ENCODE assay signal across 11 cellular contexts in the genomic region with DNA sequence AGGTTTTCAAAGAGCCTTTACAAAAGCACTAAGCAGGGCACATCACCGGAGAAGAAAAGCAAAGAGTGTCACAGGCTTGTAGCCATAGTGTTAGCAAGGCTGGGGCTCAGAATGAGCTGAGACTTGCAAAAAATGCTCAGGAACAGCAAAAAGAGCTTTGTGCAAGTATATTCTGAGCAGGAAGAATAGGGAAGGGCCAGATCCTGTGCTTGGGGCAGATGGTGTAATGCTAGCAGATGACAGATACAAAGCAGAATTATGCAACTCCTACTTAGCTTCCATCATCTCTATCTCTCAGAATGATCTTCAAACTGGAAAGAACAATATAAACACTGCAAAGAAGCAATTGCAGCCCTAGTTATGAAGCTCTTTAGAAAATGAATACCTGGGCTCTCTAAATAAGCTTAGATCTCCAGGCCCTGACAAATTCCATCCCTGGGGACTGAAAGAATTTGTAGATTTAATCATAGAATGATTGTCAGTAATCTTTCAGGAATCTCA. TPM values are rescaled to one million over a fixed set of nuclear protein-coding genes. Genes with fewer than 3 reads are reported as not detected.
DNase-seq lines count a peak whose midpoint lies in the region; ATAC-seq, FAIRE-seq and TF ChIP-seq lines count a peak whose summit lies in the region.
"Had no signal": no experiment of that assay in that cellular context is flagged by ENCODE, and none has a peak within 500 bp of the region (broad histone marks: within the 10 kb centered on the region; RNA-seq: fewer than 3 reads in every experiment).

No MANE protein-coding gene starts in this region.

- H4K20me1 ChIP-seq in keratinocyte (ENCODE audit: control insufficient read depth, extremely low read depth, insufficient read depth, low read length) = no peaks in the 10 kb centered on the region

- intact Hi-C loops in Right ventricle myocardium inferior (cut with DNase I) (no loop called here), cardiac septum (cut with DNase I) (no loop called here), prostate gland (cut with DNase I) (no loop called here)

- no peaks in the 10 kb centered on the region for H3K79me2 ChIP-seq in keratinocyte (ENCODE audit: control insufficient read depth, insufficient read depth, low read length)

- H3K36me3 ChIP-seq in keratinocyte (ENCODE audit: control insufficient read depth in 2 of 2, extremely low read depth in 1 of 2, insufficient read depth in 2 of 2, low read length in 2 of 2) = no peaks in the 10 kb centered on the region
- no peaks in the 10 kb centered on the region for H3K36me3 ChIP-seq in upper lobe of left lung
- no peaks in the 10 kb centered on the region for H3K36me3 ChIP-seq in prostate gland

- no peaks in the 10 kb centered on the region for H3K4me1 ChIP-seq in keratinocyte (ENCODE audit: control insufficient read depth, extremely low read depth, insufficient read depth, low read length)
- peaks cover 0 to 7% (median 7%) of the 10 kb centered on the region in 4 donors for H3K4me1 ChIP-seq in upper lobe of left lung
- H3K4me1 ChIP-seq in prostate gland (replicated peaks) = no peaks in the 10 kb centered on the region

- dilution Hi-C loops in keratinocyte (cut with MboI; ENCODE audit: extremely low pct_ligation_motif_present, low sequenced_read_pairs) = no loop called here

- no peak for TF ChIP-seq CTCF in keratinocyte (optimal IDR thresholded peaks at IDR 0.05 in 1 of 3, IDR thresholded peaks at IDR 0.05 in 1 of 3, conservative IDR thresholded peaks at IDR 0.05 in 1 of 3; ENCODE audit: extremely low read depth in 1 of 3, insufficient read depth in 2 of 3, low read length in 3 of 3)
- TF ChIP-seq CTCF in upper lobe of left lung (IDR thresholded peaks at IDR 0.05) = no peak
- no peak for TF ChIP-seq CTCF in prostate gland (IDR thresholded peaks at IDR 0.05)

- H2AFZ ChIP-seq in keratinocyte (ENCODE audit: control insufficient read depth, low read length) = no peak overlapping the region

- H3K4me3 Mint-ChIP-seq in activated naive CD8-positive, alpha-beta T cell treated with anti-CD3 and anti-CD28 coated beads for 36 hours = no peak overlapping the region

- no peaks in the 10 kb centered on the region for H3K9me1 ChIP-seq in keratinocyte (ENCODE audit: control insufficient read depth, extremely low read depth, insufficient read depth, low read length)

- peak; percentile 9 for FAIRE-seq in keratinocyte (lab: Jason Lieb, UNC)
- FAIRE-seq: GM18507 had no signal

- H3K27ac ChIP-seq in keratinocyte (ENCODE audit: control insufficient read depth, insufficient read depth, low read length) (no peak overlapping the region), upper lobe of left lung (peak overlapping the region in 3 of 4 donors; percentile 48 to 59 (median 54)), prostate gland (no peak overlapping the region)

- H3K4me2 ChIP-seq in keratinocyte (ENCODE audit: control insufficient read depth, extremely low read depth, insufficient read depth, low read depth, low read length) = no peak overlapping the region

- peaks cover 29% of the 10 kb centered on the region for H3K4me1 Mint-ChIP-seq in activated naive CD8-positive, alpha-beta T cell treated with anti-CD3 and anti-CD28 coated beads for 36 hours

- H3K27me3 ChIP-seq in keratinocyte (ENCODE audit: control insufficient read depth, extremely low read depth, insufficient read depth, low read length) (no peaks in the 10 kb centered on the region), upper lobe of left lung (no peaks in the 10 kb centered on the region), prostate gland (replicated peaks; ENCODE audit: insufficient read depth) (no peaks in the 10 kb centered on the region)

- H3K9ac ChIP-seq in keratinocyte (ENCODE audit: control insufficient read depth, extremely low read depth, insufficient read depth, low read length) = no peak overlapping the region

- ATAC-seq in Right ventricle myocardium inferior (peak; percentile 63), upper lobe of left lung (ENCODE audit: low FRiP score in 2 of 2) (peak; percentile 40 to 88), GM19328 (IDR thresholded peaks at IDR 0.05; ENCODE audit: unreplicated experiment) (no peak)

- no peak for TF ChIP-seq POLR2A in upper lobe of left lung (IDR thresholded peaks at IDR 0.05)
- no peak for TF ChIP-seq POLR2A in prostate gland (IDR thresholded peaks at IDR 0.05)
- TF ChIP-seq POLR2A in erythroblast (IDR thresholded peaks at IDR 0.05; ENCODE audit: low read length) = no peak

- 48 to 59% methylated on average over 1 of the region's 1 CpG for WGBS in upper lobe of left lung, 2 donors
- 18% methylated on average over 1 of the region's 1 CpG for WGBS in prostate gland

- peaks cover 6% of the 10 kb centered on the region for H3K36me3 Mint-ChIP-seq in activated naive CD8-positive, alpha-beta T cell treated with anti-CD3 and anti-CD28 coated beads for 36 hours

- no peaks in the 10 kb centered on the region for H3K27me3 Mint-ChIP-seq in activated naive CD8-positive, alpha-beta T cell treated with anti-CD3 and anti-CD28 coated beads for 36 hours

- no peaks in the 10 kb centered on the region for H3K9me3 Mint-ChIP-seq in activated naive CD8-positive, alpha-beta T cell treated with anti-CD3 and anti-CD28 coated beads for 36 hours

- H3K9me3 ChIP-seq in keratinocyte (ENCODE audit: control insufficient read depth, low read depth, low read length) (no peaks in the 10 kb centered on the region), upper lobe of left lung (no peaks in the 10 kb centered on the region), prostate gland (no peaks in the 10 kb centered on the region)

- H3K4me3 ChIP-seq in keratinocyte (ENCODE audit: control insufficient read depth in 2 of 3, extremely low read depth in 1 of 3, insufficient read depth in 2 of 3, low read depth in 1 of 3, low read length in 3 of 3) (no peak overlapping the region), upper lobe of left lung (no peak overlapping the region), prostate gland (no peak overlapping the region)

- DNase-seq in Right ventricle myocardium inferior (ENCODE audit: missing footprints) (no peak), cardiac septum (ENCODE audit: low spot score) (no peak), keratinocyte (ENCODE audit: low read depth, low spot score) (no peak), upper lobe of left lung (peak in 1 of 2 donors; percentile 24), prostate gland (ENCODE audit: low spot score) (no peak), erythroblast (lab: John Stamatoyannopoulos, UW) (no peak)
- DNase-seq in activated naive CD8-positive, alpha-beta T cell treated with anti-CD3 and anti-CD28 coated beads for 36 hours = no peak
- DNase-seq: cerebellar nuclear complex, NCI-H510A treated with DMSO at 0.1 percent for 48 hours had no signal

- no peak for TF ChIP-seq EP300 in upper lobe of left lung (IDR thresholded peaks at IDR 0.05)

- H3K27ac Mint-ChIP-seq in activated naive CD8-positive, alpha-beta T cell treated with anti-CD3 and anti-CD28 coated beads for 36 hours = peak overlapping the region; percentile 82

RNA-seq across cellular contexts. Expression of gene PARP11, which starts 23.7 kb away (rescaled TPM):
- total RNA-seq in Right ventricle myocardium inferior (5.5 TPM), cardiac septum (6.8 TPM), upper lobe of left lung (10 to 100 TPM in 2 of 6 donors, 1 to 10 TPM in 4; 3.8 to 10.8 (median 8.5) TPM), prostate gland (10 to 100 TPM; 19.6 to 26.8 TPM)
- total RNA-seq in activated naive CD8-positive, alpha-beta T cell treated with anti-CD3 and anti-CD28 coated beads for 36 hours = 10 to 100 TPM; 22.2 to 23.1 TPM
- polyA plus RNA-seq in keratinocyte = 3.5 to 5.4 TPM (median 3.9 TPM) in 3 replicates
- polyA plus RNA-seq in keratinocyte (2011; ENCODE audit: low read depth) = 1.5 TPM
- 2.6 and 4.2 TPM in 2 replicates for polyA plus RNA-seq in keratinocyte (2011; cell fraction: cytosol; rRNA removed)
- polyA plus RNA-seq in keratinocyte (2011; cell fraction: nucleus; rRNA removed) = 2.8 and 3.1 TPM in 2 replicates
- 1.2 and 3.9 TPM in 2 replicates for polyA plus RNA-seq in keratinocyte (2012; ENCODE audit: low replicate concordance)
- polyA minus RNA-seq in keratinocyte = 2.4 to 5.1 TPM (median 3.0 TPM) in 3 replicates
- 2.1 TPM for polyA minus RNA-seq in keratinocyte (2011; cell fraction: cytosol; rRNA and poly(A)+ RNA removed)
- polyA minus RNA-seq in keratinocyte (2011; cell fraction: nucleus; rRNA and poly(A)+ RNA removed) = 3.5 and 7.6 TPM in 2 replicates

Comparison
In these comparisons a context has a peak if more than half of its experiments do, and no peak if none do; other contexts are left out.
1. H3K27ac ChIP-seq: peak in upper lobe of left lung (3 of 4); none in keratinocyte (single experiment) and prostate gland (0 of 2).